ENCODE assay signal across 26 cellular contexts in genomic region chr12:18221726-18222125, GRCh38. TPM values are rescaled to one million over a fixed set of nuclear protein-coding genes. Genes with fewer than 3 reads are reported as not detected.
"Had no signal": no experiment of that assay in that cellular context is flagged by ENCODE, and none has a peak within 500 bp of the region (broad histone marks: within the 10 kb centered on the region; RNA-seq: fewer than 3 reads in every experiment).

No MANE protein-coding gene starts in this region.

- H3K9me3 Mint-ChIP-seq: activated CD4-positive, alpha-beta T cell treated with anti-CD3 and anti-CD28 coated beads, Interleukin-2, amount 10 ng/mL, durations not matched to agents 7 days and 5 days; activated CD8-positive, alpha-beta T cell treated with anti-CD3 and anti-CD28 coated beads for 36 hours; activated naive CD8-positive, alpha-beta T cell treated with anti-CD3 and anti-CD28 coated beads, Interleukin-2, amount 50 U/mL, for 24 hours; activated T-helper 1 cell treated with anti-CD3 and anti-CD28 coated beads, Interleukin-12 subunit alpha, Interleukin-12 subunit beta, Interleukin-2, Interleukin-4 antibody, amounts not matched to agents 30 ng/mL and 10 ng/mL and 1 ng/mL, durations not matched to agents 14 hours and 24 hours and 36 hours; mesothelial cell of epicardium had no signal

- H3K27me3 Mint-ChIP-seq: activated CD4-positive, alpha-beta T cell treated with anti-CD3 and anti-CD28 coated beads, Interleukin-2, amount 10 ng/mL, durations not matched to agents 7 days and 5 days; activated CD8-positive, alpha-beta memory T cell treated with anti-CD3 and anti-CD28 coated beads, Interleukin-2, amount 10 ng/mL, durations not matched to agents 7 days and 5 days; activated CD8-positive, alpha-beta T cell treated with anti-CD3 and anti-CD28 coated beads for 36 hours; activated naive CD8-positive, alpha-beta T cell treated with anti-CD3 and anti-CD28 coated beads, Interleukin-2, amount 50 U/mL, for 24 hours; naive thymus-derived CD8-positive, alpha-beta T cell had no signal

- DNase-seq: activated CD4-positive, alpha-beta T cell treated with anti-CD3 and anti-CD28 coated beads, Interleukin-2, amount 10 ng/mL, durations not matched to agents 7 days and 5 days; activated CD4-positive, CD25-positive, alpha-beta regulatory T cell treated with anti-CD3 and anti-CD28 coated beads, Interleukin-2, amount 50 U/mL, for 72 hours; activated CD8-positive, alpha-beta memory T cell treated with anti-CD3 and anti-CD28 coated beads, Interleukin-2, amount 10 ng/mL, durations not matched to agents 7 days and 5 days; activated CD8-positive, alpha-beta T cell treated with anti-CD3 and anti-CD28 coated beads for 36 hours; activated gamma-delta T cell; activated naive CD4-positive, alpha-beta T cell treated with anti-CD3 and anti-CD28 coated beads, Interleukin-2, amount 50 U/mL, for 16 hours; activated naive CD8-positive, alpha-beta T cell treated with anti-CD3 and anti-CD28 coated beads, Interleukin-2, amount 50 U/mL, for 24 hours; activated T-cell treated with anti-CD3 and anti-CD28 coated beads for 4 hours; cerebellar nuclear complex; endodermal cell; esophagus squamous epithelium; head of caudate nucleus; left ventricle myocardium superior; mammary epithelial cell; naive thymus-derived CD8-positive, alpha-beta T cell; psoas muscle; stimulated activated CD4-positive, alpha-beta T cell treated with anti-CD3 and anti-CD28 coated beads, Interleukin-4, amount 100 ng/mL, for 24 hours; stimulated activated naive CD8-positive, alpha-beta T cell treated with anti-CD3 and anti-CD28 coated beads, Interleukin-15, Interleukin-2, amounts not matched to agents 100 U/mL and 50 U/mL, for 24 hours; upper lobe of left lung; WERI-Rb-1 had no signal

- H3K4me1 ChIP-seq: esophagus squamous epithelium, gastroesophageal sphincter, psoas muscle, right atrium auricular region, upper lobe of left lung had no signal

- H3K4me3 ChIP-seq: coronary artery, esophagus squamous epithelium, gastroesophageal sphincter, psoas muscle, right atrium auricular region, upper lobe of left lung had no signal

- ATAC-seq: activated CD8-positive, alpha-beta memory T cell treated with anti-CD3 and anti-CD28 coated beads, Interleukin-2, amount 10 ng/mL, durations not matched to agents 7 days and 5 days; activated CD8-positive, alpha-beta T cell treated with anti-CD3 and anti-CD28 coated beads for 36 hours; activated naive CD8-positive, alpha-beta T cell treated with anti-CD3 and anti-CD28 coated beads, Interleukin-2, amount 50 U/mL, for 24 hours; gastroesophageal sphincter; left ventricle myocardium superior; naive thymus-derived CD8-positive, alpha-beta T cell; psoas muscle; stimulated activated naive CD8-positive, alpha-beta T cell treated with anti-CD3 and anti-CD28 coated beads, Interleukin-15, Interleukin-2, amounts not matched to agents 100 U/mL and 50 U/mL, for 24 hours had no signal

- H3K4me1 Mint-ChIP-seq: activated CD4-positive, alpha-beta T cell treated with anti-CD3 and anti-CD28 coated beads, Interleukin-2, amount 10 ng/mL, durations not matched to agents 7 days and 5 days; activated CD8-positive, alpha-beta memory T cell treated with anti-CD3 and anti-CD28 coated beads, Interleukin-2, amount 10 ng/mL, durations not matched to agents 7 days and 5 days; activated naive CD8-positive, alpha-beta T cell treated with anti-CD3 and anti-CD28 coated beads, Interleukin-2, amount 50 U/mL, for 24 hours; mesothelial cell of epicardium; naive thymus-derived CD8-positive, alpha-beta T cell had no signal

- H3K27ac ChIP-seq: coronary artery, esophagus squamous epithelium, gastroesophageal sphincter, psoas muscle, right atrium auricular region, upper lobe of left lung, WERI-Rb-1 had no signal

- H3K36me3 ChIP-seq: esophagus squamous epithelium, gastroesophageal sphincter, right atrium auricular region, upper lobe of left lung, WERI-Rb-1 had no signal

- H3K27me3 ChIP-seq: esophagus squamous epithelium, gastroesophageal sphincter, right atrium auricular region, upper lobe of left lung had no signal

- H3K9me3 ChIP-seq: esophagus squamous epithelium, gastroesophageal sphincter, psoas muscle, right atrium auricular region, upper lobe of left lung had no signal

- H3K27ac Mint-ChIP-seq: activated CD4-positive, alpha-beta T cell treated with anti-CD3 and anti-CD28 coated beads, Interleukin-2, amount 10 ng/mL, durations not matched to agents 7 days and 5 days; activated CD8-positive, alpha-beta memory T cell treated with anti-CD3 and anti-CD28 coated beads, Interleukin-2, amount 10 ng/mL, durations not matched to agents 7 days and 5 days; activated CD8-positive, alpha-beta T cell treated with anti-CD3 and anti-CD28 coated beads for 36 hours; activated naive CD8-positive, alpha-beta T cell treated with anti-CD3 and anti-CD28 coated beads, Interleukin-2, amount 50 U/mL, for 24 hours; activated T-helper 1 cell treated with anti-CD3 and anti-CD28 coated beads, Interleukin-12 subunit alpha, Interleukin-12 subunit beta, Interleukin-2, Interleukin-4 antibody, amounts not matched to agents 30 ng/mL and 10 ng/mL and 1 ng/mL, durations not matched to agents 14 hours and 24 hours and 36 hours; endodermal cell; mesothelial cell of epicardium; naive thymus-derived CD8-positive, alpha-beta T cell had no signal

- H3K36me3 Mint-ChIP-seq: activated CD8-positive, alpha-beta memory T cell treated with anti-CD3 and anti-CD28 coated beads, Interleukin-2, amount 10 ng/mL, durations not matched to agents 7 days and 5 days; mesothelial cell of epicardium; naive thymus-derived CD8-positive, alpha-beta T cell had no signal

- H3K4me3 Mint-ChIP-seq: activated CD4-positive, alpha-beta T cell treated with anti-CD3 and anti-CD28 coated beads, Interleukin-2, amount 10 ng/mL, durations not matched to agents 7 days and 5 days; activated CD8-positive, alpha-beta memory T cell treated with anti-CD3 and anti-CD28 coated beads, Interleukin-2, amount 10 ng/mL, durations not matched to agents 7 days and 5 days; activated CD8-positive, alpha-beta T cell treated with anti-CD3 and anti-CD28 coated beads for 36 hours; activated naive CD8-positive, alpha-beta T cell treated with anti-CD3 and anti-CD28 coated beads, Interleukin-2, amount 50 U/mL, for 24 hours; activated T-helper 1 cell treated with anti-CD3 and anti-CD28 coated beads, Interleukin-12 subunit alpha, Interleukin-12 subunit beta, Interleukin-2, Interleukin-4 antibody, amounts not matched to agents 30 ng/mL and 10 ng/mL and 1 ng/mL, durations not matched to agents 14 hours and 24 hours and 36 hours; endodermal cell; mesothelial cell of epicardium; naive thymus-derived CD8-positive, alpha-beta T cell had no signal

RNA-seq across cellular contexts. Expression of gene PIK3C2G, which starts 39.6 kb away (rescaled TPM):
- total RNA-seq: activated CD4-positive, alpha-beta T cell treated with anti-CD3 and anti-CD28 coated beads, Interleukin-2, amount 10 ng/mL, durations not matched to agents 7 days and 5 days; activated CD8-positive, alpha-beta memory T cell treated with anti-CD3 and anti-CD28 coated beads, Interleukin-2, amount 10 ng/mL, durations not matched to agents 7 days and 5 days; activated CD8-positive, alpha-beta T cell treated with anti-CD3 and anti-CD28 coated beads for 36 hours; activated T-helper 1 cell treated with anti-CD3 and anti-CD28 coated beads, Interleukin-12 subunit alpha, Interleukin-12 subunit beta, Interleukin-2, Interleukin-4 antibody, amounts not matched to agents 30 ng/mL and 10 ng/mL and 1 ng/mL, durations not matched to agents 14 hours and 24 hours and 36 hours; endodermal cell; left ventricle myocardium superior; naive thymus-derived CD8-positive, alpha-beta T cell; osteocyte; psoas muscle; right atrium auricular region had no signal
- polyA plus RNA-seq: naive thymus-derived CD8-positive, alpha-beta T cell had no signal
